ENCODE assay signal across 23 cellular contexts in the genomic region with DNA sequence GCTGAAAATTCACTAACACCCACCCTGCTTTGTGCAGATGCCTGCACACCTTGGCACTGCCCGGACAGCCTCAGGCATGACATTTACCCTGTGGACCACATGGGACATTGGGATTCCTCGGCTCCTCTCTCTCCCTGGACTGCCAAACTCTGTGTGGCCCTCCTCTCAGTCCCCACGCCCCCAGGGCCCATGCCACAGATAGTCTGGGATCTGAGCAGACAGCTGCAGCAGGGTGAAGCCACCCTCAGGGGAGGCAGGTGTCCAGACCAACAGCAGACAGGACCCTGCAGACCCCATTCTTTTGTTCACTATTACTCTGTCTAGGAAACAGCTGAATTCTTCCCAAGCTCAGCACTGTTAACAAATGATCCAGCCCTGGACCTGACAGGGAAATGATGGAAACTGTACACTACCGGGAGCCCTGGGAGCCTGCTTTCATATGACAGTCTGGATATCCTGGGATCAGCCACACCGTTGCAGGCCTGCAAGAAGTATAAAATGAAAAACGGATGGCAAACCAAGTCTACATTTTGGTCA.
A peak's percentile ranks its signal among the peaks of the same experiment; 100 is the strongest.
DNase-seq lines count a peak whose midpoint lies in the region; ATAC-seq and TF ChIP-seq lines count a peak whose summit lies in the region.
"Had no signal": no experiment of that assay in that cellular context is flagged by ENCODE, and none has a peak within 500 bp of the region (broad histone marks: within the 10 kb centered on the region; RNA-seq: fewer than 3 reads in every experiment).

No MANE protein-coding gene starts in this region.

- CTCF ChIA-PET in IMR-90 (lab: Yijun Ruan, JAX) = no interaction called here

- peaks cover 96% of the 10 kb centered on the region for H3K36me3 Mint-ChIP-seq in activated T-cell treated with anti-CD3 and anti-CD28 coated beads, Interleukin-2, amount 50 U/mL, for 24 hours (ENCODE audit: low read depth)
- peaks cover 59% of the 10 kb centered on the region for H3K36me3 Mint-ChIP-seq in activated T-cell treated with anti-CD3 and anti-CD28 coated beads, Interleukin-2, amount 50 U/mL, for 4 hours (ENCODE audit: insufficient read depth)
- H3K36me3 Mint-ChIP-seq in effector memory CD8-positive, alpha-beta T cell (ENCODE audit: insufficient read depth) = peaks cover 48% of the 10 kb centered on the region
- H3K36me3 Mint-ChIP-seq in stimulated activated effector memory CD8-positive, alpha-beta T cell treated with anti-CD3 and anti-CD28 coated beads, Interleukin-12 subunit alpha, Interleukin-12 subunit beta, amount 100 ng/mL, for 72 hours = peaks cover 88% of the 10 kb centered on the region

- no peak overlapping the region for H2BK120ac ChIP-seq in IMR-90 (ENCODE audit: low read depth, low read length)

- H2AK9ac ChIP-seq in IMR-90 (replicated peaks; ENCODE audit: low read depth, low read length, poor library complexity) = no peak overlapping the region

- H3K9me3 ChIP-seq in IMR-90 (ENCODE audit: control insufficient read depth, insufficient read depth, low read length) (no peaks in the 10 kb centered on the region), MM.1S (replicated peaks; ENCODE audit: insufficient read depth, low read length) (no peaks in the 10 kb centered on the region)
- H3K9me3 ChIP-seq: vagina had no signal

- H3K27me3 Mint-ChIP-seq in activated T-cell treated with anti-CD3 and anti-CD28 coated beads, Interleukin-2, amount 50 U/mL, for 24 hours = no peaks in the 10 kb centered on the region
- no peaks in the 10 kb centered on the region for H3K27me3 Mint-ChIP-seq in activated T-cell treated with anti-CD3 and anti-CD28 coated beads, Interleukin-2, amount 50 U/mL, for 4 hours (ENCODE audit: low read depth)
- H3K27me3 Mint-ChIP-seq in effector memory CD8-positive, alpha-beta T cell = no peaks in the 10 kb centered on the region

- H3K9ac ChIP-seq in IMR-90 (ENCODE audit: low read depth, low read length) (no peak overlapping the region), MM.1S (ENCODE audit: low read length) (no peak overlapping the region)

- no peak overlapping the region for H2BK15ac ChIP-seq in IMR-90 (ENCODE audit: low read depth, low read length)

- no peak overlapping the region for H3K56ac ChIP-seq in IMR-90 (ENCODE audit: extremely low read depth, insufficient read depth, low read length)

- peaks cover 11% of the 10 kb centered on the region; the same call in 1 of the 2 replicates for H3F3A ChIP-seq in MM.1S (ENCODE audit: insufficient read depth, low read length)

- 89% methylated on average over 3 of the region's 6 CpGs; no CpG with 5 or more reads in 1 of the 2 experiments for WGBS in IMR-90 (ENCODE audit: extremely low coverage in 2 of 2, insufficient read length in 1 of 2), 2 experiments

- intact Hi-C loops in IMR-90 (cut with micrococcal nuclease) = no loop called here

- no peak for TF ChIP-seq RAD21 in IMR-90 (IDR thresholded peaks at IDR 0.05; ENCODE audit: low read length)

- H3K4me1 Mint-ChIP-seq in activated T-cell treated with anti-CD3 and anti-CD28 coated beads, Interleukin-2, amount 50 U/mL, for 24 hours (ENCODE audit: low read depth) = peaks cover 66% of the 10 kb centered on the region
- H3K4me1 Mint-ChIP-seq in activated T-cell treated with anti-CD3 and anti-CD28 coated beads, Interleukin-2, amount 50 U/mL, for 4 hours (ENCODE audit: low read depth) = peaks cover 63% of the 10 kb centered on the region
- H3K4me1 Mint-ChIP-seq in effector memory CD8-positive, alpha-beta T cell (ENCODE audit: low read depth in 2 of 2) = peaks cover 35 to 61% of the 10 kb centered on the region in 2 donors
- H3K4me1 Mint-ChIP-seq in stimulated activated effector memory CD8-positive, alpha-beta T cell treated with anti-CD3 and anti-CD28 coated beads, Interleukin-12 subunit alpha, Interleukin-12 subunit beta, amount 100 ng/mL, for 72 hours = peaks cover 63% of the 10 kb centered on the region

- H3K4me3 Mint-ChIP-seq in activated T-cell treated with anti-CD3 and anti-CD28 coated beads, Interleukin-2, amount 50 U/mL, for 24 hours = no peak overlapping the region
- H3K4me3 Mint-ChIP-seq in activated T-cell treated with anti-CD3 and anti-CD28 coated beads, Interleukin-2, amount 50 U/mL, for 4 hours = no peak overlapping the region
- peak overlapping the region in 1 of 2 donors; percentile 56 for H3K4me3 Mint-ChIP-seq in effector memory CD8-positive, alpha-beta T cell
- H3K4me3 Mint-ChIP-seq in stimulated activated effector memory CD8-positive, alpha-beta T cell treated with anti-CD3 and anti-CD28 coated beads, Interleukin-12 subunit alpha, Interleukin-12 subunit beta, amount 100 ng/mL, for 72 hours = no peak overlapping the region

- no peak overlapping the region for H4K8ac ChIP-seq in IMR-90 (ENCODE audit: low read depth in 2 of 2, low read length in 2 of 2)

- POLR2A ChIA-PET in IMR-90 (lab: Charles Lee; ENCODE audit: unreplicated experiment) = no interaction called here

- H3K9me2 ChIP-seq in MM.1S (replicated peaks; ENCODE audit: insufficient read depth, low read length) = no peaks in the 10 kb centered on the region

- dilution Hi-C loops in IMR-90 (cut with HindIII; ENCODE audit: low sequenced_read_pairs, unreplicated experiment) = no loop called here

- no peaks in the 10 kb centered on the region for H3K27me3 ChIP-seq in IMR-90 (ENCODE audit: control insufficient read depth, insufficient read depth, low read length)
- H3K27me3 ChIP-seq in MM.1S (replicated peaks; ENCODE audit: insufficient read depth, low read length) = no peaks in the 10 kb centered on the region
- H3K27me3 ChIP-seq: cardiac muscle cell, hepatocyte, vagina had no signal

- H4K20me1 ChIP-seq in IMR-90 (ENCODE audit: insufficient read depth, low read length) (peaks cover 14% of the 10 kb centered on the region), MM.1S (ENCODE audit: insufficient read depth, low read length) (no peaks in the 10 kb centered on the region)

- DNase-seq in activated T-cell treated with anti-CD3 and anti-CD28 coated beads, Interleukin-2, amount 50 U/mL, for 24 hours = no peak
- DNase-seq in activated T-cell treated with anti-CD3 and anti-CD28 coated beads, Interleukin-2, amount 50 U/mL, for 4 hours = no peak
- no peak for DNase-seq in IMR-90
- DNase-seq in effector memory CD8-positive, alpha-beta T cell = no peak
- DNase-seq in stimulated activated effector memory CD8-positive, alpha-beta T cell treated with anti-CD3 and anti-CD28 coated beads, Interleukin-12 subunit alpha, Interleukin-12 subunit beta, amount 100 ng/mL, for 72 hours (ENCODE audit: low spot score in 2 of 2) = no peak
- DNase-seq in ureter (ENCODE audit: low spot score) = no peak
- DNase-seq in SKM-1 treated with dmso at 0.1 percent for 144 hours (lab: John Stamatoyannopoulos, UW; ENCODE audit: unreplicated experiment) = no peak
- DNase-seq in MM.1S = no peak
- DNase-seq: activated CD8-positive, alpha-beta memory T cell treated with anti-CD3 and anti-CD28 coated beads for 24 hours; amygdala; DMS53; foreskin fibroblast; KBM-7; NCI-H187 treated with DMSO at 0.1 percent for 48 hours; NCI-H345; NCI-H82; retina; stimulated activated CD4-positive, alpha-beta T cell treated with anti-CD3 and anti-CD28 coated beads, Interleukin-12 subunit alpha, Interleukin-12 subunit beta, amount 100 ng/mL, for 4 hours had no signal

- no TSS peak for BruUV-seq in IMR-90 (replicated peaks; lab: Mats Ljungman, UMichigan)

- no peak overlapping the region for H3K18ac ChIP-seq in IMR-90 (ENCODE audit: low read depth, low read length)

- in situ Hi-C loops in IMR-90 (cut with MboI; ENCODE audit: low sequenced_read_pairs) = no loop called here

- no peak overlapping the region for H2BK5ac ChIP-seq in IMR-90 (ENCODE audit: low read depth, low read length, poor library complexity, severe bottlenecking)

- peaks cover 100% of the 10 kb centered on the region for H3K79me2 ChIP-seq in MM.1S (ENCODE audit: low read length)
- H3K79me2 ChIP-seq: hepatocyte had no signal

- no peak overlapping the region for H3K23ac ChIP-seq in IMR-90 (ENCODE audit: low read depth, low read length)

- H4K5ac ChIP-seq in IMR-90 (ENCODE audit: low read depth, low read length) = no peak overlapping the region

- H3K27ac Mint-ChIP-seq in activated T-cell treated with anti-CD3 and anti-CD28 coated beads, Interleukin-2, amount 50 U/mL, for 24 hours = peak overlapping the region; percentile 85
- peak overlapping the region; percentile 87 to 94 for H3K27ac Mint-ChIP-seq in effector memory CD8-positive, alpha-beta T cell
- peak overlapping the region; percentile 89 for H3K27ac Mint-ChIP-seq in stimulated activated effector memory CD8-positive, alpha-beta T cell treated with anti-CD3 and anti-CD28 coated beads, Interleukin-12 subunit alpha, Interleukin-12 subunit beta, amount 100 ng/mL, for 72 hours

- no peak for ATAC-seq in activated T-cell treated with anti-CD3 and anti-CD28 coated beads, Interleukin-2, amount 50 U/mL, for 4 hours
- ATAC-seq in IMR-90 (ENCODE audit: low read depth) = no peak
- ATAC-seq in effector memory CD8-positive, alpha-beta T cell (replicated peaks) = no peak
- no peak for ATAC-seq in stimulated activated effector memory CD8-positive, alpha-beta T cell treated with anti-CD3 and anti-CD28 coated beads, Interleukin-12 subunit alpha, Interleukin-12 subunit beta, amount 100 ng/mL, for 72 hours
- ATAC-seq: Right ventricle myocardium inferior had no signal

- peaks cover 15 to 59% of the 10 kb centered on the region in 2 experiments; a peak in 3 of 4 replicates for H3K79me1 ChIP-seq in IMR-90 (ENCODE audit: low read depth in 1 of 2, low read length in 2 of 2)

- H3K9me3 Mint-ChIP-seq in activated T-cell treated with anti-CD3 and anti-CD28 coated beads, Interleukin-2, amount 50 U/mL, for 24 hours = no peaks in the 10 kb centered on the region
- H3K9me3 Mint-ChIP-seq in activated T-cell treated with anti-CD3 and anti-CD28 coated beads, Interleukin-2, amount 50 U/mL, for 4 hours = no peaks in the 10 kb centered on the region
- H3K9me3 Mint-ChIP-seq in effector memory CD8-positive, alpha-beta T cell = no peaks in the 10 kb centered on the region
- no peaks in the 10 kb centered on the region for H3K9me3 Mint-ChIP-seq in stimulated activated effector memory CD8-positive, alpha-beta T cell treated with anti-CD3 and anti-CD28 coated beads, Interleukin-12 subunit alpha, Interleukin-12 subunit beta, amount 100 ng/mL, for 72 hours

- H3K27ac ChIP-seq in IMR-90 (ENCODE audit: insufficient read depth, low read length) (no peak overlapping the region), MM.1S (ENCODE audit: low read length) (no peak overlapping the region)
- H3K27ac ChIP-seq: cardiac muscle cell, hepatocyte, vagina, VCaP had no signal

- no peak overlapping the region for H3K4me2 ChIP-seq in IMR-90 (ENCODE audit: low read depth, low read length)
- no peak overlapping the region for H3K4me2 ChIP-seq in MM.1S (ENCODE audit: low read depth, low read length)
- H3K4me2 ChIP-seq: hepatocyte had no signal

- no peak overlapping the region for H3K4ac ChIP-seq in IMR-90 (ENCODE audit: low read depth, low read length)

- TF ChIP-seq CTCF in IMR-90 (conservative IDR thresholded peaks at IDR 0.05; ENCODE audit: low read depth, low read length) (no peak), MM.1S (IDR thresholded peaks at IDR 0.05; ENCODE audit: low read length) (no peak)

- H3K4me3 ChIP-seq in IMR-90 (ENCODE audit: insufficient read depth, low read depth, low read length) (no peak overlapping the region), MM.1S (ENCODE audit: low read length) (no peak overlapping the region)
- H3K4me3 ChIP-seq: cardiac muscle cell, hepatocyte, vagina had no signal

- H2AK5ac ChIP-seq in IMR-90 (ENCODE audit: low read depth, low read length) = no peak overlapping the region

- H2AFZ ChIP-seq in IMR-90 (replicated peaks; ENCODE audit: low read length, poor library complexity) = peak overlapping the region; percentile 14
- H2AFZ ChIP-seq in MM.1S (ENCODE audit: low read length) = no peak overlapping the region
- H2AFZ ChIP-seq: hepatocyte had no signal

- H3K36me3 ChIP-seq in IMR-90 (ENCODE audit: control insufficient read depth, insufficient read depth, low read length) = peaks cover 29% of the 10 kb centered on the region
- peaks cover 14% of the 10 kb centered on the region for H3K36me3 ChIP-seq in MM.1S (replicated peaks; ENCODE audit: insufficient read depth, low read length)
- H3K36me3 ChIP-seq: cardiac muscle cell had no signal

- TF ChIP-seq POLR2A in IMR-90 (IDR thresholded peaks at IDR 0.05; ENCODE audit: low read depth, low read length) = no peak

- H3K4me1 ChIP-seq in IMR-90 (ENCODE audit: control insufficient read depth, insufficient read depth, low read length) (peaks cover 8% of the 10 kb centered on the region; the same call in 1 of the 2 replicates), MM.1S (ENCODE audit: low read length) (peaks cover 15% of the 10 kb centered on the region)

- H3K14ac ChIP-seq in IMR-90 (replicated peaks; ENCODE audit: low read depth, low read length) = no peak overlapping the region

- H3K9me1 ChIP-seq in IMR-90 (ENCODE audit: insufficient read depth, low read length) = peaks cover 7% of the 10 kb centered on the region; the same call in 1 of the 2 replicates

- H2BK20ac ChIP-seq in IMR-90 (ENCODE audit: low read depth, low read length) = no peak overlapping the region

- H4K91ac ChIP-seq in IMR-90 (ENCODE audit: insufficient read depth, low read depth, low read length) = no peak overlapping the region
